ENCODE assay signal across 1 cellular context in the genomic region with DNA sequence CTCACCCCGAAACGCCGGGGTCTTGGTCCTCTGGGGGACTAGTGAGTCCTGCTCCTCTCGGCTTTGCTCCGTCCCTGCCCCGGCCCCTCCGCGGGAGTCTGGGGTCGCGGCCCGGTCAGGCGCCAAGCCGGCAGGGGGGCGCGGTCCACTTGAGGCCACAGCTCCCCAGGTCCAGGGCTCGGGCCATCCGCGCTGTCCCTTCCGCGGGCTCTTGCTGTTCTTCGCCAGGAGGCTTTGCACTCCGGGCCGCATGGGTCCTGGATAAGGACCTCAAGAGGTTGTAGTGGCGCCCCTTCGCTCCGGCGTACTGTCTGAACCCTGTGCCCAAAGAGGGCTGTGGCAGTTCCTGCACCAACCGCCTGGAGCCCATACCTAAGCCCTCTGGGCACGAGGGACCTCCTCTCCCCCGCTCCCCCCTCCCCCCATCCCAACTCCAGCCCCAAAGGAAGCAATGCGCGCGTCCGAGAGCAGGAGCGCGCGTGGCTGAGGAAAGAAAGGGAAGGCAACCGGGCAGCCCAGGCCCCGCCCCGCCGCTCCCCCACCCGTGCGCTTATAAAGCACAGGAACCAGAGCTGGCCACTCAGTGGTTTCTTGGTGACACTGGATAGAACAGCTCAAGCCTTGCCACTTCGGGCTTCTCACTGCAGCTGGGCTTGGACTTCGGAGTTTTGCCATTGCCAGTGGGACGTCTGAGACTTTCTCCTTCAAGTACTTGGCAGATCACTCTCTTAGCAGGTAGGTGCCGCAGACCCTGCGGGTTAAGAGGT.
TF ChIP-seq lines count a peak whose summit lies in the region.

Gene ADM (plus strand): TSS at position 579 of the 767 bp plus-strand sequence. CDS start 628 bp downstream, outside the sequence.

TF ChIP-seq in HepG2, 621 proteins besides CTCF, POLR2A, EP300 and RAD21 (continued from another document and continues in another):
- TF ChIP-seq BHLHE40 (IDR thresholded peaks at IDR 0.05; ENCODE audit: low read length), result 0 out of 2 replicates have a peak, but pooled peaks have one; percentile 14
- TF ChIP-seq MAFG (CRISPR knock-in tag; IDR thresholded peaks at IDR 0.05), result no peak
- 0 out of 2 replicates have a peak, but pooled peaks have one; percentile 47 for TF ChIP-seq SNAPC5 (CRISPR knock-in tag; IDR thresholded peaks at IDR 0.05; ENCODE audit: borderline replicate concordance)
- TF ChIP-seq MTA1 (CRISPR knock-in tag; IDR thresholded peaks at IDR 0.05; ENCODE audit: borderline replicate concordance), result peak; percentile 45; the same call in 1 of the 2 replicates
- no peak for TF ChIP-seq PBX3 (CRISPR knock-in tag; IDR thresholded peaks at IDR 0.05; ENCODE audit: borderline replicate concordance)
- 0 out of 2 replicates have a peak, but pooled peaks have one; percentile 48 for TF ChIP-seq ZBTB33 (CRISPR knock-in tag; IDR thresholded peaks at IDR 0.05)
- TF ChIP-seq ZNF558 (CRISPR knock-in tag; IDR thresholded peaks at IDR 0.05; ENCODE audit: borderline replicate concordance), result peak; percentile 61; the same call in 1 of the 2 replicates
- no peak for TF ChIP-seq SP140L (CRISPR knock-in tag; IDR thresholded peaks at IDR 0.05; ENCODE audit: borderline replicate concordance)
- no peak for TF ChIP-seq ISX (CRISPR knock-in tag; conservative IDR thresholded peaks at IDR 0.05)
- no peak for TF ChIP-seq PAWR (CRISPR knock-in tag; IDR thresholded peaks at IDR 0.05; ENCODE audit: borderline replicate concordance)
- peak; percentile 53 for TF ChIP-seq TEAD3 (CRISPR knock-in tag; optimal IDR thresholded peaks at IDR 0.05; ENCODE audit: borderline replicate concordance)
- peak; percentile 93 for TF ChIP-seq ZBTB7A (CRISPR knock-in tag; IDR thresholded peaks at IDR 0.05)
- no peak for TF ChIP-seq ZNF557 (CRISPR knock-in tag; IDR thresholded peaks at IDR 0.05)
- TF ChIP-seq SMAD9 (CRISPR knock-in tag; IDR thresholded peaks at IDR 0.05), result 0 out of 2 replicates have a peak, but pooled peaks have one; percentile 40
- no peak for TF ChIP-seq REXO4 (CRISPR knock-in tag; IDR thresholded peaks at IDR 0.05; ENCODE audit: borderline replicate concordance)
- TF ChIP-seq PITX1 (CRISPR knock-in tag; IDR thresholded peaks at IDR 0.05), result peak; percentile 70
- TF ChIP-seq ZNF746 (CRISPR knock-in tag; IDR thresholded peaks at IDR 0.05), result peak; percentile 69; the same call in 1 of the 2 replicates
- peak; percentile 86 for TF ChIP-seq ZNF784 (CRISPR knock-in tag; IDR thresholded peaks at IDR 0.05; ENCODE audit: borderline replicate concordance)
- no peak for TF ChIP-seq KDM6A (CRISPR knock-in tag; IDR thresholded peaks at IDR 0.05; ENCODE audit: low read depth)
- no peak for TF ChIP-seq ZNF720 (CRISPR knock-in tag; IDR thresholded peaks at IDR 0.05)
- TF ChIP-seq HIC2 (CRISPR knock-in tag; IDR thresholded peaks at IDR 0.05; ENCODE audit: low read depth), result peak; percentile 58; the same call in 1 of the 2 replicates
- TF ChIP-seq, protein P1, sequence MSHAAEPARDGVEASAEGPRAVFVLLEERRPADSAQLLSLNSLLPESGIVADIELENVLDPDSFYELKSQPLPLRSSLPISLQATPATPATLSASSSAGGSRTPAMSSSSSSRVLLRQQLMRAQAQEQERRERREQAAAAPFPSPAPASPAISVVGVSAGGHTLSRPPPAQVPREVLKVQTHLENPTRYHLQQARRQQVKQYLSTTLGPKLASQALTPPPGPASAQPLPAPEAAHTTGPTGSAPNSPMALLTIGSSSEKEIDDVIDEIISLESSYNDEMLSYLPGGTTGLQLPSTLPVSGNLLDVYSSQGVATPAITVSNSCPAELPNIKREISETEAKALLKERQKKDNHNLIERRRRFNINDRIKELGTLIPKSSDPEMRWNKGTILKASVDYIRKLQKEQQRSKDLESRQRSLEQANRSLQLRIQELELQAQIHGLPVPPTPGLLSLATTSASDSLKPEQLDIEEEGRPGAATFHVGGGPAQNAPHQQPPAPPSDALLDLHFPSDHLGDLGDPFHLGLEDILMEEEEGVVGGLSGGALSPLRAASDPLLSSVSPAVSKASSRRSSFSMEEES (CRISPR knock-in tag; IDR thresholded peaks at IDR 0.05), result peak; percentile 69; the same call in 1 of the 2 replicates
- peak; percentile 52 for TF ChIP-seq GATAD2A (CRISPR knock-in tag; IDR thresholded peaks at IDR 0.05)
- no peak for TF ChIP-seq ZBTB39 (CRISPR knock-in tag; IDR thresholded peaks at IDR 0.05)
- TF ChIP-seq ZNF761 (CRISPR knock-in tag; conservative IDR thresholded peaks at IDR 0.05), result peak; percentile 13
- TF ChIP-seq NFATC3 (CRISPR knock-in tag; IDR thresholded peaks at IDR 0.05), result no peak
- 0 out of 2 replicates have a peak, but pooled peaks have one; percentile 8 for TF ChIP-seq ARNT2 (CRISPR knock-in tag; IDR thresholded peaks at IDR 0.05; ENCODE audit: low read depth)
- peak; percentile 66; the same call in 1 of the 2 replicates for TF ChIP-seq SMYD3 (CRISPR knock-in tag; IDR thresholded peaks at IDR 0.05)
- TF ChIP-seq ZBTB8A (CRISPR knock-in tag; IDR thresholded peaks at IDR 0.05; ENCODE audit: borderline replicate concordance, low read depth), result no peak
- TF ChIP-seq ETV5 (CRISPR knock-in tag; IDR thresholded peaks at IDR 0.05; ENCODE audit: borderline replicate concordance), result peak; percentile 22; the same call in 1 of the 2 replicates
- no peak for TF ChIP-seq NCOR1 (IDR thresholded peaks at IDR 0.05; ENCODE audit: borderline replicate concordance, low read length)
- no peak for TF ChIP-seq CENPX (CRISPR knock-in tag; IDR thresholded peaks at IDR 0.05)
- TF ChIP-seq NFYC (CRISPR knock-in tag; IDR thresholded peaks at IDR 0.05), result no peak
- 0 out of 2 replicates have a peak, but pooled peaks have one; percentile 65 for TF ChIP-seq HMGXB3 (CRISPR knock-in tag; IDR thresholded peaks at IDR 0.05; ENCODE audit: borderline replicate concordance)
- TF ChIP-seq MTA3 (CRISPR knock-in tag; IDR thresholded peaks at IDR 0.05), result no peak
- TF ChIP-seq, protein P2, sequence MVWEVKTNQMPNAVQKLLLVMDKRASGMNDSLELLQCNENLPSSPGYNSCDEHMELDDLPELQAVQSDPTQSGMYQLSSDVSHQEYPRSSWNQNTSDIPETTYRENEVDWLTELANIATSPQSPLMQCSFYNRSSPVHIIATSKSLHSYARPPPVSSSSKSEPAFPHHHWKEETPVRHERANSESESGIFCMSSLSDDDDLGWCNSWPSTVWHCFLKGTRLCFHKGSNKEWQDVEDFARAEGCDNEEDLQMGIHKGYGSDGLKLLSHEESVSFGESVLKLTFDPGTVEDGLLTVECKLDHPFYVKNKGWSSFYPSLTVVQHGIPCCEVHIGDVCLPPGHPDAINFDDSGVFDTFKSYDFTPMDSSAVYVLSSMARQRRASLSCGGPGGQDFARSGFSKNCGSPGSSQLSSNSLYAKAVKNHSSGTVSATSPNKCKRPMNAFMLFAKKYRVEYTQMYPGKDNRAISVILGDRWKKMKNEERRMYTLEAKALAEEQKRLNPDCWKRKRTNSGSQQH (CRISPR knock-in tag; IDR thresholded peaks at IDR 0.05; ENCODE audit: low read depth), result no peak
- no peak for TF ChIP-seq ZNF510 (CRISPR knock-in tag; IDR thresholded peaks at IDR 0.05; ENCODE audit: low read depth)
- TF ChIP-seq SCMH1 (CRISPR knock-in tag; IDR thresholded peaks at IDR 0.05; ENCODE audit: borderline replicate concordance), result no peak
- no peak for TF ChIP-seq ZMYM3 (CRISPR knock-in tag; IDR thresholded peaks at IDR 0.05)
- 0 out of 2 replicates have a peak, but pooled peaks have one; percentile 58 for TF ChIP-seq ZFP37 (CRISPR knock-in tag; IDR thresholded peaks at IDR 0.05; ENCODE audit: borderline replicate concordance)
- TF ChIP-seq ZNF766 (CRISPR knock-in tag; IDR thresholded peaks at IDR 0.05; ENCODE audit: borderline replicate concordance), result peak; percentile 95
- TF ChIP-seq GATA4 (IDR thresholded peaks at IDR 0.05; ENCODE audit: borderline replicate concordance, low read depth), result peak; percentile 93
